In the genomic region with DNA sequence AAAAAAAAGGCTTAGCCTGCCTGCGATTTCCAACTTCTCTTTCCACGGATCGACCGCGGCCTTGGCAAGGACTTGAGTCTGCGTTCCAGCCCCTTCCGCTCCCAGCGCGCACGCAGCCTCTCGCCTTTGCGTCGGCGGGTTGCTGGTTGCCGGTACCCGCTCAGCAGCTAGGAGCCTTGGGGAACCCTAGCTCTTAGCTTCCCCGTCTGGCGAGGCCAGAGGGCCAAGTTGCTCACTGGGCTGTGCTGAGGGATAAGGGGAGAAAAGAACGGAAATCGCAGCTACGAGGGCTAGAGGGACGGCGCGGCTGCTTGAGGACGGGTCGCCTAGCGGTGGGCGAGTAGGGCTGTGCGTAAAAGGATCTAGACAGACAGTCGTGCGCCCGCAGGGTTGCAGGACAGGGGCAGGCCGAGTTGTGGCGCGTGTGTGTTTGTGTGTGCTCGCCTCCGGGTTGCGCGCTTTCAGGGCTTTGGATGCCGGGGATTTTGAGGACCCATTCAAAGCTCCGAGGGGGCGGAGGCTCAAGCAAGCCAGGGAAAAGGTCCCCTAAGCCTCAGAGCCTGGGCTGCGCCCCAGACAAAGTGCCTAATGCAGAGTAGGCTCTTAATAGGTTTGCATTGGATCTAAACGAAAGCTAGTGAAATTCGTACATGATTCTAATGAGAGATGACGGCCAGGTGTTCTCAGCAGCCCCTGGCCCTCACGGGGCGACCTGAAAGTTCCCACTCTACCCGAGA, we compare ENCODE assay signal across 8 cellular contexts. TPM values are rescaled to one million over a fixed set of nuclear protein-coding genes. Genes with fewer than 3 reads are reported as not detected.
DNase-seq lines count a peak whose midpoint lies in the region; ATAC-seq lines count a peak whose summit lies in the region.

No MANE protein-coding gene starts in this region.

- ATAC-seq in GM19035 (IDR thresholded peaks at IDR 0.05; ENCODE audit: unreplicated experiment), result no peak

- H3K9me3 ChIP-seq in skeletal muscle satellite cell (replicated peaks; ENCODE audit: low read length), result no peaks in the 10 kb centered on the region

- no peak overlapping the region for H3K9ac ChIP-seq in skeletal muscle satellite cell (ENCODE audit: low read depth, low read length)

- no peaks in the 10 kb centered on the region for H3K36me3 ChIP-seq in skeletal muscle satellite cell (ENCODE audit: insufficient read depth, low read length)

- H3K4me3 ChIP-seq in skeletal muscle satellite cell (ENCODE audit: low read length), result peak overlapping the region; percentile 73

- peak overlapping the region; percentile 97 for H3K4me2 ChIP-seq in skeletal muscle satellite cell (ENCODE audit: low read length)

- peaks cover 86% of the 10 kb centered on the region for H3K27me3 ChIP-seq in skeletal muscle satellite cell (ENCODE audit: control insufficient read depth, insufficient read depth, low read length)

- H3K4me1 ChIP-seq in skeletal muscle satellite cell (ENCODE audit: control insufficient read depth, insufficient read depth, low read length), result peaks cover 25% of the 10 kb centered on the region

- DNase-seq in ELR (ENCODE audit: low read depth), result peak; percentile 48
- DNase-seq in NCI-H774 (lab: John Stamatoyannopoulos, UW), result peak; percentile 63
- DNase-seq in astrocyte of the hippocampus (ENCODE audit: low read depth, low spot score), result peak; percentile 88
- DNase-seq in iPS-NIHi11 (ENCODE audit: low spot score), result peak; percentile 64
- no peak for DNase-seq in putamen (ENCODE audit: low spot score)
- no peak for DNase-seq in NCI-H1694 treated with DMSO at 0.1 percent for 48 hours (lab: John Stamatoyannopoulos, UW)

RNA-seq across cellular contexts. Expression of gene OSTM1, which starts 40.5 kb away (rescaled TPM):
- total RNA-seq in skeletal muscle satellite cell (2012; rRNA removed), result 27.1 and 45.4 TPM in 2 replicates

RNA-seq across cellular contexts. Expression of gene NR2E1, which starts 50.8 kb away (rescaled TPM):
- total RNA-seq in skeletal muscle satellite cell (2012; rRNA removed), result not detected in 2 replicates

Comparison
In these comparisons a context has a peak if more than half of its experiments do, and no peak if none do; other contexts are left out.
1. DNase-seq: peak in ELR (single experiment), NCI-H774 (single experiment), astrocyte of the hippocampus (single experiment) and iPS-NIHi11 (single experiment); none in putamen (single experiment) and NCI-H1694 treated with DMSO at 0.1 percent for 48 hours (single experiment).